In genomic region chr7:121036776-121037175, GRCh38 we compare ENCODE assay signal across 1 cellular context.
TF ChIP-seq lines count a peak whose summit lies in the region.

No MANE protein-coding gene starts in this region.

TF ChIP-seq in K562, 482 proteins besides CTCF, POLR2A, EP300 and RAD21 (continued from another document):
- 0 out of 2 replicates have a peak, but pooled peaks have one; percentile 27 for TF ChIP-seq ZNF644 (tag; IDR thresholded peaks at IDR 0.05; ENCODE audit: low read depth)
